8 cellular contexts compared by ENCODE assay signal in genomic region chr15:33021806-33022389, GRCh38.
DNase-seq lines count a peak whose midpoint lies in the region; ATAC-seq, FAIRE-seq and TF ChIP-seq lines count a peak whose summit lies in the region.

No MANE protein-coding gene starts in this region.

- intact Hi-C loops in aorta (cut with DNase I) = loop anchor here (2.0 to 10.0 kb wide), 2 partner anchors 113 to 117 kb away; no protein-coding TSS in a partner anchor

- H3K9ac ChIP-seq in keratinocyte (ENCODE audit: control insufficient read depth, extremely low read depth, insufficient read depth, low read length) = no peak overlapping the region

- H3K27ac ChIP-seq in brain microvascular endothelial cell = peak overlapping the region; percentile 60
- H3K27ac ChIP-seq in keratinocyte (ENCODE audit: control insufficient read depth, insufficient read depth, low read length) = peak overlapping the region; percentile 22
- H3K27ac ChIP-seq in aorta (ENCODE audit: low read depth in 1 of 2, low read length in 2 of 2) = no peak overlapping the region

- H3K9me3 ChIP-seq in keratinocyte (ENCODE audit: control insufficient read depth, low read depth, low read length) (no peaks in the 10 kb centered on the region), aorta (ENCODE audit: control insufficient read depth, low read length) (no peaks in the 10 kb centered on the region)

- no peaks in the 10 kb centered on the region for H4K20me1 ChIP-seq in keratinocyte (ENCODE audit: control insufficient read depth, extremely low read depth, insufficient read depth, low read length)

- CTCF ChIA-PET in AG04449 (lab: Yijun Ruan, JAX) = interaction anchor here (0.7 to 6.9 kb wide), 29 partner anchors 9 to 378 kb away, joined by 3 to 76 read pairs (median 4); no protein-coding TSS in a partner anchor

- DNase-seq in AG04449 (ENCODE audit: low read depth, low spot score) (no peak), GM13977 (ENCODE audit: low spot score) (peak; percentile 62), NCI-H460 (ENCODE audit: extremely low read depth, low read depth) (peak; percentile 51), brain microvascular endothelial cell (peak; percentile 57), keratinocyte (ENCODE audit: low read depth, low spot score) (no peak), aorta (no peak), cortex of kidney (lab: John Stamatoyannopoulos, UW) (no peak), OCI-M2 (lab: John Stamatoyannopoulos, UW; ENCODE audit: unreplicated experiment) (no peak)

- H3K79me2 ChIP-seq in keratinocyte (ENCODE audit: control insufficient read depth, insufficient read depth, low read length) = no peaks in the 10 kb centered on the region

- peak overlapping the region; percentile 75 for H3K4me2 ChIP-seq in keratinocyte (ENCODE audit: control insufficient read depth, extremely low read depth, insufficient read depth, low read depth, low read length)

- H3K9me1 ChIP-seq in keratinocyte (ENCODE audit: control insufficient read depth, extremely low read depth, insufficient read depth, low read length) = no peaks in the 10 kb centered on the region

- H3K27me3 ChIP-seq in brain microvascular endothelial cell (replicated peaks) (no peaks in the 10 kb centered on the region), keratinocyte (ENCODE audit: control insufficient read depth, extremely low read depth, insufficient read depth, low read length) (no peaks in the 10 kb centered on the region), aorta (ENCODE audit: control insufficient read depth in 1 of 2, insufficient read depth in 2 of 2, low read length in 1 of 2) (no peaks in the 10 kb centered on the region)

- H3K4me1 ChIP-seq in keratinocyte (ENCODE audit: control insufficient read depth, extremely low read depth, insufficient read depth, low read length) = peaks cover 14% of the 10 kb centered on the region
- H3K4me1 ChIP-seq in aorta (ENCODE audit: control insufficient read depth in 1 of 2, insufficient read depth in 2 of 2, low read length in 2 of 2) = no peaks in the 10 kb centered on the region

- FAIRE-seq in keratinocyte (lab: Jason Lieb, UNC) = no peak

- POLR2A ChIA-PET in AG04449 (lab: Yijun Ruan, JAX) = no interaction called here

- WGBS in aorta, 2 donors = 18 to 24% methylated on average over 4 of the region's 4 CpGs

- peak; percentile 71 for ATAC-seq in aorta (ENCODE audit: low FRiP score)

- H2AFZ ChIP-seq in keratinocyte (ENCODE audit: control insufficient read depth, low read length) = peak overlapping the region; percentile 51

- dilution Hi-C loops in keratinocyte (cut with MboI; ENCODE audit: extremely low pct_ligation_motif_present, low sequenced_read_pairs) = no loop called here

- H3K4me3 ChIP-seq in AG04449 (ENCODE audit: low read depth, low read length) (no peak overlapping the region), brain microvascular endothelial cell (ENCODE audit: low read depth, low read length) (no peak overlapping the region), keratinocyte (ENCODE audit: control insufficient read depth in 2 of 3, extremely low read depth in 1 of 3, insufficient read depth in 2 of 3, low read depth in 1 of 3, low read length in 3 of 3) (no peak overlapping the region), aorta (ENCODE audit: low read length in 2 of 2) (no peak overlapping the region)

- in situ Hi-C loops in GM13977 (cut with MboI; ENCODE audit: low pct_unique_long_range_greater_than_20kb, low sequenced_read_pairs, unreplicated experiment) = no loop called here
- in situ Hi-C loops in brain microvascular endothelial cell (cut with HindIII; ENCODE audit: low pct_ligation_motif_present, low sequenced_read_pairs) = loop anchor here (25.0 kb wide), 1 partner anchor 115 kb away; no protein-coding TSS in a partner anchor

- peak; percentile 58 for TF ChIP-seq CTCF in AG04449 (IDR thresholded peaks at IDR 0.05; ENCODE audit: insufficient read depth, low read length, missing control alignments)
- peak; percentile 55 for TF ChIP-seq CTCF in GM13977 (IDR thresholded peaks at IDR 0.05; ENCODE audit: extremely low read depth, insufficient read depth, missing control alignments)
- peak; percentile 66 for TF ChIP-seq CTCF in brain microvascular endothelial cell (IDR thresholded peaks at IDR 0.05; ENCODE audit: low read depth, low read length, missing control alignments)
- peak; percentile 39 to 62 (median 60) for TF ChIP-seq CTCF in keratinocyte (optimal IDR thresholded peaks at IDR 0.05 in 1 of 3, IDR thresholded peaks at IDR 0.05 in 1 of 3, conservative IDR thresholded peaks at IDR 0.05 in 1 of 3; ENCODE audit: extremely low read depth in 1 of 3, insufficient read depth in 2 of 3, low read length in 3 of 3)

- H3K36me3 ChIP-seq in brain microvascular endothelial cell (replicated peaks) (no peaks in the 10 kb centered on the region), keratinocyte (ENCODE audit: control insufficient read depth in 2 of 2, extremely low read depth in 1 of 2, insufficient read depth in 2 of 2, low read length in 2 of 2) (no peaks in the 10 kb centered on the region), aorta (ENCODE audit: control insufficient read depth in 1 of 2, insufficient read depth in 2 of 2, low read length in 1 of 2) (no peaks in the 10 kb centered on the region)

Comparison
In these comparisons a context has a peak if more than half of its experiments do, and no peak if none do; other contexts are left out.
1. DNase-seq: peak in GM13977 (single experiment), NCI-H460 (single experiment) and brain microvascular endothelial cell (single experiment); none in AG04449 (single experiment), keratinocyte (single experiment), aorta (0 of 2), cortex of kidney (single experiment) and OCI-M2 (single experiment).
2. H3K27ac ChIP-seq: peak in brain microvascular endothelial cell (single experiment) and keratinocyte (single experiment); none in aorta (0 of 2).
3. Peak in every context shown above with its lines, with median percentiles within 50 percentile points of each other: CTCF ChIP-seq.